In the genomic region with DNA sequence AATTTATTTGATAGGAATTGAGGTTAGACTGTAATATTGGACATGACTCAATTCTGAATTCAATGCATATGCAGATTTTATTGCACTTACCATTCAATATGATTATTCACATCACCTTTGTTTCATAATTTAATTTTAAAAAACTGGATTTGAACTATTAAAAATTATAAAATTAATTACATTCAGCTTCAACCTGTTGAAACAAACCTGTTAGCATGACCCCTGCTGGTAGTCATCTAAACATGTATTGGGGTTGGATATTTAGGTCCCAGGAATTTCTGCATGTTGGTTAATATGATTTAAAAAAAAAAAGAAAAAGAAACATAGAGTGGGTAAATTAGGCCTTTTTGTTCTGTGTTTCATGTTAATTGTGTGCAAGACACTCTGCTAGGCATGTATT, we compare ENCODE assay signal across 15 cellular contexts.
DNase-seq lines count a peak whose midpoint lies in the region; ATAC-seq and TF ChIP-seq lines count a peak whose summit lies in the region.
"Had no signal": no experiment of that assay in that cellular context is flagged by ENCODE, and none has a peak within 500 bp of the region (broad histone marks: within the 10 kb centered on the region; RNA-seq: fewer than 3 reads in every experiment).

No MANE protein-coding gene starts in this region.

- no peaks in the 10 kb centered on the region for H3K27me3 ChIP-seq in Caco-2 (replicated peaks; ENCODE audit: control insufficient read depth, insufficient read depth, low read length)
- no peaks in the 10 kb centered on the region for H3K27me3 ChIP-seq in lower lobe of right lung (ENCODE audit: low read depth)
- H3K27me3 ChIP-seq: left lung had no signal

- no peak overlapping the region for H3K27ac ChIP-seq in lower lobe of right lung
- H3K27ac ChIP-seq: left lung had no signal

- intact Hi-C loops in Caco-2 (cut with micrococcal nuclease; ENCODE audit: unreplicated experiment) (loop anchor here (5.0 kb wide), 1 partner anchor 501 kb away; no protein-coding TSS in a partner anchor), lower lobe of right lung (cut with DNase I) (no loop called here)

- CTCF ChIA-PET in Caco-2 (lab: Charles Lee), result no interaction called here

- H3K27ac Mint-ChIP-seq in Caco-2 (ENCODE audit: unreplicated experiment), result no peak overlapping the region
- H3K27ac Mint-ChIP-seq: activated CD4-positive, alpha-beta T cell treated with anti-CD3 and anti-CD28 coated beads, Interleukin-2, amount 10 ng/mL, durations not matched to agents 7 days and 5 days; dendritic cell treated with granulocyte-macrophage colony-stimulating factor and Interleukin-4, amounts not matched to agents 40 ng/mL and 50 ng/mL, for 4 days had no signal

- no peaks in the 10 kb centered on the region for H3K36me3 ChIP-seq in Caco-2 (ENCODE audit: control insufficient read depth, insufficient read depth, low read length)
- no peaks in the 10 kb centered on the region for H3K36me3 ChIP-seq in lower lobe of right lung
- H3K36me3 ChIP-seq: left lung had no signal

- H3K9me3 ChIP-seq in Caco-2 (no peaks in the 10 kb centered on the region), lower lobe of right lung (no peaks in the 10 kb centered on the region)

- DNase-seq in Caco-2 (no peak), HuH-7 (ENCODE audit: low spot score) (peak; percentile 10), astrocyte of the cerebellum (ENCODE audit: low read depth) (no peak), lower lobe of right lung (no peak), NCI-H1930 (lab: John Stamatoyannopoulos, UW) (no peak)
- no peak for DNase-seq in activated CD4-positive, CD25-positive, alpha-beta regulatory T cell treated with anti-CD3 and anti-CD28 coated beads, Interleukin-2, amount 50 U/mL, for 72 hours
- DNase-seq: activated CD4-positive, alpha-beta T cell treated with anti-CD3 and anti-CD28 coated beads, Interleukin-2, amount 10 ng/mL, durations not matched to agents 7 days and 5 days; activated gamma-delta T cell; left lung; NCI-H345; stimulated activated CD4-positive, alpha-beta T cell treated with anti-CD3 and anti-CD28 coated beads, Interleukin-1b, Interleukin-23, amount 100 ng/mL, for 48 hours; stimulated activated naive CD4-positive, alpha-beta T cell had no signal

- BruUV-seq in Caco-2 (replicated peaks; lab: Mats Ljungman, UMichigan), result no TSS peak

- ATAC-seq in lower lobe of right lung, result no peak
- ATAC-seq in HG03442 (IDR thresholded peaks at IDR 0.05; ENCODE audit: unreplicated experiment), result no peak
- ATAC-seq: K562, left lung had no signal

- POLR2A ChIA-PET in Caco-2 (lab: Charles Lee), result no interaction called here

- no peaks in the 10 kb centered on the region for H3K36me3 Mint-ChIP-seq in Caco-2 (ENCODE audit: insufficient read depth, unreplicated experiment)

- H3K4me1 ChIP-seq in Caco-2 (no peaks in the 10 kb centered on the region), lower lobe of right lung (no peaks in the 10 kb centered on the region)
- H3K4me1 ChIP-seq: left lung had no signal

- H3K4me1 Mint-ChIP-seq in Caco-2 (ENCODE audit: low read depth, unreplicated experiment), result no peaks in the 10 kb centered on the region

- H3K27me3 Mint-ChIP-seq in Caco-2 (ENCODE audit: insufficient read depth, unreplicated experiment), result no peaks in the 10 kb centered on the region
- H3K27me3 Mint-ChIP-seq: activated CD4-positive, alpha-beta T cell treated with anti-CD3 and anti-CD28 coated beads, Interleukin-2, amount 10 ng/mL, durations not matched to agents 7 days and 5 days had no signal

- no peaks in the 10 kb centered on the region for H3K9me3 Mint-ChIP-seq in Caco-2 (ENCODE audit: unreplicated experiment)

- in situ Hi-C loops in astrocyte of the cerebellum (cut with HindIII; ENCODE audit: low sequenced_read_pairs), result no loop called here

- no peak overlapping the region for H3K4me3 Mint-ChIP-seq in Caco-2 (ENCODE audit: unreplicated experiment)
- H3K4me3 Mint-ChIP-seq: activated CD4-positive, alpha-beta T cell treated with anti-CD3 and anti-CD28 coated beads, Interleukin-2, amount 10 ng/mL, durations not matched to agents 7 days and 5 days; dendritic cell treated with granulocyte-macrophage colony-stimulating factor and Interleukin-4, amounts not matched to agents 40 ng/mL and 50 ng/mL, for 4 days had no signal

- TF ChIP-seq CTCF in Caco-2 (IDR thresholded peaks at IDR 0.05; ENCODE audit: insufficient read depth in 1 of 2, low read depth in 1 of 2, low read length in 1 of 2, severe bottlenecking in 1 of 2, unreplicated experiment in 1 of 2) (peak; percentile 21 to 28), astrocyte of the cerebellum (IDR thresholded peaks at IDR 0.05; ENCODE audit: low read depth, low read length, missing control alignments) (peak; percentile 16), lower lobe of right lung (IDR thresholded peaks at IDR 0.05) (peak; percentile 18)

- H3K4me3 ChIP-seq in Caco-2 (ENCODE audit: low read depth, low read length) (no peak overlapping the region), astrocyte of the cerebellum (ENCODE audit: low read depth, low read length) (no peak overlapping the region), lower lobe of right lung (no peak overlapping the region)
- H3K4me3 ChIP-seq: K562, left lung had no signal
